ENCODE assay signal across 16 cellular contexts in genomic region chr1:93471911-93472310, GRCh38. TPM values are rescaled to one million over a fixed set of nuclear protein-coding genes. Genes with fewer than 3 reads are reported as not detected.
A peak's percentile ranks its signal among the peaks of the same experiment; 100 is the strongest.
DNase-seq lines count a peak whose midpoint lies in the region; ATAC-seq and TF ChIP-seq lines count a peak whose summit lies in the region.
"Had no signal": no experiment of that assay in that cellular context is flagged by ENCODE, and none has a peak within 500 bp of the region (broad histone marks: within the 10 kb centered on the region; RNA-seq: fewer than 3 reads in every experiment).

No MANE protein-coding gene starts in this region.

- in situ Hi-C loops in gastrocnemius medialis (cut with MboI; ENCODE audit: low sequenced_read_pairs in 4 of 4) = no loop called here

- no TSS peak for BruUV-seq in PC-3 (replicated peaks; lab: Mats Ljungman, UMichigan)

- 0 out of 2 replicates have a peak, but pooled peaks cover 5% of the 10 kb centered on the region for H3K36me3 ChIP-seq in PC-3 (ENCODE audit: low read depth, low read length)
- H3K36me3 ChIP-seq in gastrocnemius medialis = no peaks in the 10 kb centered on the region
- H3K36me3 ChIP-seq: esophagus squamous epithelium, neural progenitor cell had no signal

- H3K9me3 ChIP-seq in PC-3 (ENCODE audit: low read length) = no peaks in the 10 kb centered on the region
- no peaks in the 10 kb centered on the region for H3K9me3 ChIP-seq in gastrocnemius medialis
- H3K9me3 ChIP-seq: body of pancreas had no signal

- H3K4me1 ChIP-seq in PC-3 (ENCODE audit: insufficient read depth, low read length) (peaks cover 20% of the 10 kb centered on the region), gastrocnemius medialis (peaks cover 11 to 13% of the 10 kb centered on the region in 2 donors)
- H3K4me1 ChIP-seq: neural progenitor cell had no signal

- peaks cover 20% of the 10 kb centered on the region for H3K36me3 Mint-ChIP-seq in progenitor cell of endocrine pancreas (ENCODE audit: insufficient read depth)
- H3K36me3 Mint-ChIP-seq in nephron progenitor cell (ENCODE audit: low read depth) = peaks cover 93% of the 10 kb centered on the region
- H3K36me3 Mint-ChIP-seq: IgD-negative memory B cell had no signal

- no peaks in the 10 kb centered on the region for H3F3A ChIP-seq in PC-3 (ENCODE audit: low read length, unreplicated experiment)

- peak; percentile 60 for DNase-seq in GM04503 (ENCODE audit: low read depth)
- DNase-seq in PC-3 = peak; percentile 93
- DNase-seq in progenitor cell of endocrine pancreas (ENCODE audit: low spot score, unreplicated experiment) = no peak
- no peak for DNase-seq in nephron progenitor cell
- DNase-seq in NOMO-1 treated with DMSO at 0.1 percent for 48 hours (lab: John Stamatoyannopoulos, UW; ENCODE audit: unreplicated experiment) = no peak
- DNase-seq in activated CD8-positive, alpha-beta memory T cell treated with anti-CD3 and anti-CD28 coated beads, Interleukin-2, amount 50 U/mL, for 48 hours = no peak
- DNase-seq in gastrocnemius medialis = no peak
- DNase-seq: body of pancreas; esophagus squamous epithelium; NCI-H2107; PC-9; stimulated activated CD4-positive, alpha-beta T cell treated with anti-CD3 and anti-CD28 coated beads, Interleukin-2, amount 100 ng/mL, for 24 hours; stimulated activated naive CD4-positive, alpha-beta T cell treated with Interleukin-2 at 50 U/mL for 16 hours had no signal

- intact Hi-C loops in PC-3 (cut with micrococcal nuclease) (no loop called here), gastrocnemius medialis (cut with DNase I; ENCODE audit: low total_unique reads) (no loop called here)

- peaks cover 92% of the 10 kb centered on the region for H3K79me2 ChIP-seq in PC-3 (ENCODE audit: low read length)

- H3K4me3 ChIP-seq in PC-3 (ENCODE audit: low read length) = no peak overlapping the region
- no peak overlapping the region for H3K4me3 ChIP-seq in gastrocnemius medialis
- H3K4me3 ChIP-seq: body of pancreas, esophagus squamous epithelium, neural progenitor cell, PC-9 had no signal

- TF ChIP-seq POLR2A in gastrocnemius medialis (IDR thresholded peaks at IDR 0.05) = no peak

- H3K4me2 ChIP-seq in PC-3 (ENCODE audit: low read length) = peak overlapping the region; percentile 52
- H3K4me2 ChIP-seq: neural progenitor cell, PC-9 had no signal

- ATAC-seq in PC-3 (peak; percentile 93), esophagus mucosa (peak; percentile 45), gastrocnemius medialis (no peak)
- ATAC-seq: body of pancreas had no signal

- no peaks in the 10 kb centered on the region for H3K27me3 Mint-ChIP-seq in progenitor cell of endocrine pancreas
- H3K27me3 Mint-ChIP-seq in nephron progenitor cell (ENCODE audit: low read depth, poor library complexity) = peaks cover 2% of the 10 kb centered on the region

- POLR2A ChIA-PET in PC-3 (lab: Charles Lee; ENCODE audit: unreplicated experiment) = no interaction called here

- H4K20me1 ChIP-seq in PC-3 (ENCODE audit: low read length) = peaks cover 18% of the 10 kb centered on the region; the same call in 1 of the 2 replicates

- no peak for TF ChIP-seq CTCF in PC-3 (conservative IDR thresholded peaks at IDR 0.05; ENCODE audit: low read depth, low read length)
- TF ChIP-seq CTCF in progenitor cell of endocrine pancreas (IDR thresholded peaks at IDR 0.05; ENCODE audit: unreplicated experiment) = no peak
- TF ChIP-seq CTCF in nephron progenitor cell (IDR thresholded peaks at IDR 0.05) = no peak
- TF ChIP-seq CTCF in gastrocnemius medialis (IDR thresholded peaks at IDR 0.05 in 4 of 5, conservative IDR thresholded peaks at IDR 0.05 in 1 of 5) = no peak

- H3K9me2 ChIP-seq in PC-3 (replicated peaks; ENCODE audit: low read length) = no peaks in the 10 kb centered on the region

- H3K4me3 Mint-ChIP-seq in progenitor cell of endocrine pancreas (ENCODE audit: low read depth) (no peak overlapping the region), nephron progenitor cell (no peak overlapping the region)
- H3K4me3 Mint-ChIP-seq: IgD-negative memory B cell, neural progenitor cell had no signal

- H3K9ac ChIP-seq in PC-3 (ENCODE audit: low read length) = no peak overlapping the region
- H3K9ac ChIP-seq: neural progenitor cell had no signal

- H3K27me3 ChIP-seq in PC-3 (ENCODE audit: low read length) (no peaks in the 10 kb centered on the region), gastrocnemius medialis (no peaks in the 10 kb centered on the region)
- H3K27me3 ChIP-seq: body of pancreas, esophagus squamous epithelium, neural progenitor cell had no signal

- H2AFZ ChIP-seq in PC-3 (ENCODE audit: low read length) = no peak overlapping the region
- H2AFZ ChIP-seq: neural progenitor cell, PC-9 had no signal

- CTCF ChIA-PET in PC-3 (lab: Charles Lee) = no interaction called here

- peaks cover 11% of the 10 kb centered on the region for H3K9me3 Mint-ChIP-seq in progenitor cell of endocrine pancreas (ENCODE audit: low read depth)
- peaks cover 88% of the 10 kb centered on the region for H3K9me3 Mint-ChIP-seq in nephron progenitor cell

- H3K4me1 Mint-ChIP-seq in progenitor cell of endocrine pancreas (ENCODE audit: low read depth) (peaks cover 17% of the 10 kb centered on the region), nephron progenitor cell (no peaks in the 10 kb centered on the region)
- H3K4me1 Mint-ChIP-seq: neural progenitor cell had no signal

- peak overlapping the region; percentile 21 for H3K27ac ChIP-seq in PC-3 (ENCODE audit: low read length)
- no peak overlapping the region for H3K27ac ChIP-seq in gastrocnemius medialis
- H3K27ac ChIP-seq: body of pancreas, esophagus squamous epithelium, neural progenitor cell, PC-9 had no signal

- H3K27ac Mint-ChIP-seq in progenitor cell of endocrine pancreas (peak overlapping the region; percentile 29), nephron progenitor cell (no peak overlapping the region)
- H3K27ac Mint-ChIP-seq: IgD-negative memory B cell, neural progenitor cell had no signal

RNA-seq across cellular contexts. Expression of gene FNBP1L, which starts 24.0 kb away (rescaled TPM):
- total RNA-seq in PC-3 (2014; rRNA removed) = 27.6 and 28.3 TPM in 2 replicates
- total RNA-seq in esophagus mucosa = 8.5 TPM
- 132 and 136 TPM in 2 replicates for total RNA-seq in progenitor cell of endocrine pancreas
- 10 to 100 TPM; 16.0 to 35.1 (median 17.4) TPM for total RNA-seq in gastrocnemius medialis

Comparison
In these comparisons a context has a peak if more than half of its experiments do, and no peak if none do; other contexts are left out.
1. DNase-seq: peak in GM04503 (single experiment) and PC-3 (single experiment); none in progenitor cell of endocrine pancreas (single experiment), nephron progenitor cell (single experiment), NOMO-1 treated with DMSO at 0.1 percent for 48 hours (single experiment), activated CD8-positive, alpha-beta memory T cell treated with anti-CD3 and anti-CD28 coated beads, Interleukin-2, amount 50 U/mL, for 48 hours (single experiment) and gastrocnemius medialis (0 of 2).
2. ATAC-seq: peak in PC-3 (single experiment) and esophagus mucosa (single experiment); none in gastrocnemius medialis (0 of 2).